9 cellular contexts compared by ENCODE assay signal in genomic region chr2:172226244-172227061, GRCh38.
DNase-seq lines count a peak whose midpoint lies in the region; ATAC-seq, FAIRE-seq and TF ChIP-seq lines count a peak whose summit lies in the region.
"Had no signal": no experiment of that assay in that cellular context is flagged by ENCODE, and none has a peak within 500 bp of the region (broad histone marks: within the 10 kb centered on the region; RNA-seq: fewer than 3 reads in every experiment).

No MANE protein-coding gene starts in this region.

- H3K4me1 Mint-ChIP-seq in activated T-helper 17 cell treated with anti-CD3 and anti-CD28 coated beads, Interleukin-2, amount 50 U/mL, for 72 hours, result peaks cover 32% of the 10 kb centered on the region

- H3K36me3 Mint-ChIP-seq in activated T-helper 17 cell treated with anti-CD3 and anti-CD28 coated beads, Interleukin-2, amount 50 U/mL, for 72 hours (ENCODE audit: low read depth), result no peaks in the 10 kb centered on the region

- RAD21 ChIA-PET in HCT116 (lab: Charles Lee; ENCODE audit: low non-redundant PET in 1 of 2, low total read pairs in 2 of 2, uncharacterized antibody in 2 of 2, unreplicated experiment in 2 of 2), result interaction anchor here in 1 of 2 experiments (1.0 kb wide), 1 partner anchor 52 kb away, joined by 3 read pairs; no protein-coding TSS in a partner anchor

- TF ChIP-seq POLR2A in HCT116 (IDR thresholded peaks at IDR 0.05; ENCODE audit: borderline replicate concordance, extremely low read depth, insufficient read depth, insufficient read length) (no peak), NB4 (IDR thresholded peaks at IDR 0.05; ENCODE audit: extremely low read depth, insufficient read length) (no peak), GM12891 (IDR thresholded peaks at IDR 0.05; ENCODE audit: low read depth, low read length) (no peak)

- CTCF ChIA-PET in HCT116 (lab: Charles Lee), result interaction anchor here (0.5 to 2.5 kb wide), 5 partner anchors 19 to 477 kb away, joined by 3 to 25 read pairs (median 5); partner anchors contain the start of gene ITGA6

- FAIRE-seq in GM12891 (lab: Jason Lieb, UNC), result no peak

- no peaks in the 10 kb centered on the region for H3K27me3 Mint-ChIP-seq in activated T-helper 17 cell treated with anti-CD3 and anti-CD28 coated beads, Interleukin-2, amount 50 U/mL, for 72 hours

- no peaks in the 10 kb centered on the region for H3K79me2 ChIP-seq in HCT116 (ENCODE audit: insufficient read depth, low read length)
- H3K79me2 ChIP-seq: parathyroid adenoma had no signal

- no peaks in the 10 kb centered on the region for H3K27me3 ChIP-seq in HCT116 (ENCODE audit: insufficient read depth, low read length)
- no peaks in the 10 kb centered on the region for H3K27me3 ChIP-seq in brain microvascular endothelial cell (replicated peaks)

- no peak overlapping the region for H3K4me3 Mint-ChIP-seq in activated T-helper 17 cell treated with anti-CD3 and anti-CD28 coated beads, Interleukin-2, amount 50 U/mL, for 72 hours

- H3K27ac ChIP-seq in HCT116 (ENCODE audit: low read depth, low read length), result no peak overlapping the region
- no peak overlapping the region for H3K27ac ChIP-seq in brain microvascular endothelial cell

- peak overlapping the region; percentile 95 for H2AFZ ChIP-seq in HCT116 (ENCODE audit: low read depth, low read length, poor library complexity, severe bottlenecking)
- H2AFZ ChIP-seq: parathyroid adenoma had no signal

- peak; percentile 52 to 68 (median 65); a peak in 5 of 6 replicates for TF ChIP-seq CTCF in HCT116 (IDR thresholded peaks at IDR 0.05 in 2 of 3, conservative IDR thresholded peaks at IDR 0.05 in 1 of 3; ENCODE audit: borderline replicate concordance in 1 of 3, insufficient read depth in 1 of 3, low read depth in 2 of 3, low read length in 2 of 3)
- peak; percentile 5 for TF ChIP-seq CTCF in NB4 (IDR thresholded peaks at IDR 0.05; ENCODE audit: low read depth, low read length)
- TF ChIP-seq CTCF in brain microvascular endothelial cell (IDR thresholded peaks at IDR 0.05; ENCODE audit: low read depth, low read length, missing control alignments), result no peak

- no peaks in the 10 kb centered on the region for H3K9me2 ChIP-seq in HCT116 (ENCODE audit: insufficient read depth)

- no peaks in the 10 kb centered on the region for H3K9me3 Mint-ChIP-seq in activated T-helper 17 cell treated with anti-CD3 and anti-CD28 coated beads, Interleukin-2, amount 50 U/mL, for 72 hours

- in situ Hi-C loops in brain microvascular endothelial cell (cut with HindIII; ENCODE audit: low pct_ligation_motif_present, low sequenced_read_pairs), result no loop called here

- no peaks in the 10 kb centered on the region for H3K9me3 ChIP-seq in HCT116 (ENCODE audit: control insufficient read depth in 1 of 2, insufficient read depth in 1 of 2, low read depth in 1 of 2, low read length in 2 of 2)

- intact Hi-C loops in HCT116 (cut with micrococcal nuclease), result loop anchor here (2.0 kb wide), 1 partner anchor 238 kb away; no protein-coding TSS in a partner anchor

- POLR2A ChIA-PET in HCT116 (lab: Charles Lee), result interaction anchor here (1.5 kb wide), 1 partner anchor 27 kb away, joined by 8 read pairs; no protein-coding TSS in a partner anchor

- H3K27ac Mint-ChIP-seq in activated T-helper 17 cell treated with anti-CD3 and anti-CD28 coated beads, Interleukin-2, amount 50 U/mL, for 72 hours, result no peak overlapping the region

- H3K36me3 ChIP-seq in HCT116 (ENCODE audit: control insufficient read depth in 1 of 2, insufficient read depth in 2 of 2, low read length in 2 of 2) (no peaks in the 10 kb centered on the region), brain microvascular endothelial cell (replicated peaks) (no peaks in the 10 kb centered on the region)

- peaks cover 2 to 20% of the 10 kb centered on the region in 2 experiments for H3K4me1 ChIP-seq in HCT116 (ENCODE audit: control insufficient read depth in 1 of 2, insufficient read depth in 2 of 2, low read length in 2 of 2)

- no peaks in the 10 kb centered on the region for H4K20me1 ChIP-seq in HCT116 (ENCODE audit: insufficient read depth)

- H3K4me3 ChIP-seq in HCT116 (replicated peaks in 1 of 2; ENCODE audit: low read depth in 1 of 2, low read length in 2 of 2) (no peak overlapping the region), NB4 (ENCODE audit: low read depth, low read length) (no peak overlapping the region), brain microvascular endothelial cell (ENCODE audit: low read depth, low read length) (no peak overlapping the region)

- ATAC-seq in HCT116 (peak; percentile 94), left lobe of liver (peak; percentile 83)
- peak; percentile 46 for ATAC-seq in activated T-helper 17 cell treated with anti-CD3 and anti-CD28 coated beads, Interleukin-2, amount 50 U/mL, for 72 hours (replicated peaks)

- DNase-seq in HCT116 (ENCODE audit: low read depth, low spot score) (no peak), NB4 (ENCODE audit: low read depth) (peak; percentile 26), left lobe of liver (ENCODE audit: low spot score) (no peak), brain microvascular endothelial cell (no peak), UCSD-AML1 (lab: John Stamatoyannopoulos, UW; ENCODE audit: unreplicated experiment) (no peak), GM12891 (ENCODE audit: insufficient read length, low spot score) (no peak)
- DNase-seq: SHP77 treated with DMSO at 0.1 percent for 48 hours had no signal

- BruUV-seq in HCT116 (replicated peaks; lab: Mats Ljungman, UMichigan), result no TSS peak

- TF ChIP-seq RAD21 in HCT116 (IDR thresholded peaks at IDR 0.05; ENCODE audit: low read depth), result peak; percentile 79

- H3K9ac ChIP-seq in HCT116 (ENCODE audit: low read length), result no peak overlapping the region
- H3K9ac ChIP-seq: parathyroid adenoma had no signal

- peak overlapping the region; percentile 21 for H3K4me2 ChIP-seq in HCT116 (ENCODE audit: low read length)

TF ChIP-seq in HCT116, 20 proteins besides CTCF, POLR2A, EP300 and RAD21 (continues in another document):
- TF ChIP-seq YY1 (IDR thresholded peaks at IDR 0.05; ENCODE audit: extremely low read depth, insufficient replicate concordance, low read depth, low read length) (peak; percentile 17), CEBPB (IDR thresholded peaks at IDR 0.05; ENCODE audit: low read depth) (peak; percentile 48; the same call in 1 of the 2 replicates), ZNF274 (IDR thresholded peaks at IDR 0.05; ENCODE audit: low read depth, low read length) (no peak), EZH2phosphoT487 (IDR thresholded peaks at IDR 0.05; ENCODE audit: borderline replicate concordance) (no peak), CBX3 (IDR thresholded peaks at IDR 0.05; ENCODE audit: low read depth) (no peak), FOSL1 (IDR thresholded peaks at IDR 0.05; ENCODE audit: low read depth) (no peak), EZH2 (IDR thresholded peaks at IDR 0.05) (no peak)

TF ChIP-seq in GM12891, 5 proteins besides CTCF, POLR2A, EP300 and RAD21:
- TF ChIP-seq POU2F2 (IDR thresholded peaks at IDR 0.05; ENCODE audit: low read depth, low read length), result no peak
- no peak for TF ChIP-seq POLR2AphosphoS5 (IDR thresholded peaks at IDR 0.05; ENCODE audit: low read depth, low read length)
- no peak for TF ChIP-seq SPI1 (IDR thresholded peaks at IDR 0.05; ENCODE audit: low read depth, low read length)
- TF ChIP-seq TAF1 (IDR thresholded peaks at IDR 0.05; ENCODE audit: low read depth, low read length), result no peak
